Comparison of ENCODE assay signal across 10 cellular contexts in the genomic region with DNA sequence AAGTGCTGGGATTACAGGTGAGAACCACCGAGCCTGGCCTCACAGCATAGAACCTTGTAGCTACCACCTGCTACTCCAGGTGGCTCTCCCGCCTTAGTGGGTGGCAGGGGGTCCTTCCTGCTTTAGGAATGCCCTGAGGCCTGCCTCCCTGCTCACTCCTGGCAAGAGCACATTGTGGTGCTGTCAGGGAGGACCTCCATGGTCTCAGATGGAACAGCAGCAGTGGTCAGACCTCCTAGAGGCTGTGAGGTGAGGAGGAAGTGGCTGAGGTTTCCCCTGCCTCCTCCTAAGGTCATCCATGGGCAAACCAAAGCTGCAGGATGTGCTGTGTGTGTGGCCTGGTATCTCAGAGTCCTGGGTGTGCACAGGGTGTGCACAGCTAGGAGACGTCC. TPM values are rescaled to one million over a fixed set of nuclear protein-coding genes. Genes with fewer than 3 reads are reported as not detected.
DNase-seq lines count a peak whose midpoint lies in the region; ATAC-seq and TF ChIP-seq lines count a peak whose summit lies in the region.
"Had no signal": no experiment of that assay in that cellular context is flagged by ENCODE, and none has a peak within 500 bp of the region (broad histone marks: within the 10 kb centered on the region; RNA-seq: fewer than 3 reads in every experiment).

No MANE protein-coding gene starts in this region.

- peaks cover 5% of the 10 kb centered on the region for H3K36me3 Mint-ChIP-seq in neural progenitor cell
- H3K36me3 Mint-ChIP-seq: CD4-positive, alpha-beta memory T cell had no signal

- peaks cover 0 to 7% (median 0%) of the 10 kb centered on the region in 11 experiments; a peak in 3 of 22 replicates for H3K9me3 ChIP-seq in BLaER1 treated with 17β-estradiol and CSF1 and Interleukin-3, amounts not matched to agents 10 nM and 100 nM (replicated peaks in 1 of 11)
- H3K9me3 ChIP-seq in PC-9 (ENCODE audit: insufficient read depth, low read depth): no peaks in the 10 kb centered on the region
- H3K9me3 ChIP-seq in neural progenitor cell (ENCODE audit: low read depth): no peaks in the 10 kb centered on the region

- ATAC-seq in esophagus mucosa (peak; percentile 35), HG03095 (IDR thresholded peaks at IDR 0.05; ENCODE audit: unreplicated experiment) (no peak)
- ATAC-seq in stimulated activated naive CD8-positive, alpha-beta T cell treated with anti-CD3 and anti-CD28 coated beads, Interleukin-15, Interleukin-2, amounts not matched to agents 100 U/mL and 50 U/mL, for 24 hours: no peak

- no peaks in the 10 kb centered on the region for H3K9me3 Mint-ChIP-seq in neural progenitor cell
- H3K9me3 Mint-ChIP-seq: CD4-positive, alpha-beta memory T cell had no signal

- TF ChIP-seq CTCF in PC-9 (conservative IDR thresholded peaks at IDR 0.05) (no peak), neural progenitor cell (IDR thresholded peaks at IDR 0.05) (no peak)

- POLR2A ChIA-PET in PC-9 (lab: Charles Lee; ENCODE audit: unreplicated experiment): interaction anchor here (0.5 kb wide), 1 partner anchor 364 kb away, joined by 5 read pairs; no protein-coding TSS in a partner anchor

- intact Hi-C loops in PC-9 (cut with micrococcal nuclease; ENCODE audit: unreplicated experiment): loop anchor here (10.0 kb wide), 1 partner anchor 415 kb away; a partner anchor contains a TSS

- peaks cover 27 to 39% (median 34%) of the 10 kb centered on the region in 11 experiments for H3K27me3 ChIP-seq in BLaER1 treated with 17β-estradiol and CSF1 and Interleukin-3, amounts not matched to agents 10 nM and 100 nM
- no peaks in the 10 kb centered on the region for H3K27me3 ChIP-seq in PC-9 (ENCODE audit: insufficient read depth, low read depth)
- peaks cover 17% of the 10 kb centered on the region for H3K27me3 ChIP-seq in neural progenitor cell

- H3K27ac ChIP-seq in BLaER1 treated with 17β-estradiol and CSF1 and Interleukin-3, amounts not matched to agents 10 nM and 100 nM: no peak overlapping the region
- peak overlapping the region; percentile 77 for H3K27ac ChIP-seq in PC-9
- peak overlapping the region; percentile 10 for H3K27ac ChIP-seq in neural progenitor cell

- H3F3A ChIP-seq in PC-9 (ENCODE audit: insufficient read depth, low read depth) (peaks cover 47% of the 10 kb centered on the region), neural progenitor cell (ENCODE audit: low read depth) (peaks cover 75% of the 10 kb centered on the region)

- H3K9ac ChIP-seq in BLaER1 treated with 17β-estradiol and CSF1 and Interleukin-3, amounts not matched to agents 10 nM and 100 nM: no peak overlapping the region
- H3K9ac ChIP-seq in neural progenitor cell: no peak overlapping the region

- peaks cover 0 to 35% (median 8%) of the 10 kb centered on the region in 11 experiments; a peak in 13 of 22 replicates for H4K20me1 ChIP-seq in BLaER1 treated with 17β-estradiol and CSF1 and Interleukin-3, amounts not matched to agents 10 nM and 100 nM
- H4K20me1 ChIP-seq in PC-9 (ENCODE audit: insufficient read depth) (peaks cover 39% of the 10 kb centered on the region), neural progenitor cell (ENCODE audit: low read depth) (peaks cover 84% of the 10 kb centered on the region)

- H3K4me2 ChIP-seq in BLaER1 treated with 17β-estradiol and CSF1 and Interleukin-3, amounts not matched to agents 10 nM and 100 nM: peak overlapping the region; percentile 18 to 80 (median 72)
- H3K4me2 ChIP-seq in PC-9 (peak overlapping the region; percentile 77), neural progenitor cell (peak overlapping the region; percentile 66)

- H3K4me1 Mint-ChIP-seq in neural progenitor cell: peaks cover 87% of the 10 kb centered on the region

- no peak overlapping the region for H2AFZ ChIP-seq in PC-9
- no peak overlapping the region for H2AFZ ChIP-seq in neural progenitor cell (replicated peaks)

- H3K4me1 ChIP-seq in BLaER1 treated with 17β-estradiol and CSF1 and Interleukin-3, amounts not matched to agents 10 nM and 100 nM: peaks cover 27 to 47% (median 33%) of the 10 kb centered on the region in 10 experiments
- H3K4me1 ChIP-seq in PC-9 (replicated peaks; ENCODE audit: insufficient read depth) (peaks cover 93% of the 10 kb centered on the region), neural progenitor cell (peaks cover 87% of the 10 kb centered on the region)

- CTCF ChIA-PET in PC-9 (lab: Charles Lee): interaction anchor here (1.1 to 1.7 kb wide), 2 partner anchors 23 to 49 kb away, joined by 3 to 10 read pairs; no protein-coding TSS in a partner anchor

- H3K27me3 Mint-ChIP-seq in neural progenitor cell (ENCODE audit: insufficient read depth, low read depth): peaks cover 7% of the 10 kb centered on the region

- DNase-seq in PC-9 (peak in 1 of 2 experiments; percentile 24), neural progenitor cell (ENCODE audit: low spot score) (no peak), NCI-H82 treated with DMSO at 0.1 percent for 48 hours (lab: John Stamatoyannopoulos, UW; ENCODE audit: unreplicated experiment) (no peak), putamen (ENCODE audit: low spot score) (no peak)
- no peak for DNase-seq in stimulated activated naive CD8-positive, alpha-beta T cell treated with anti-CD3 and anti-CD28 coated beads, Interleukin-15, Interleukin-2, amounts not matched to agents 100 U/mL and 50 U/mL, for 24 hours
- DNase-seq: activated CD4-positive, alpha-beta T cell treated with anti-CD3 and anti-CD28 coated beads, Interleukin-2, amount 50 U/mL, for 4 hours; CD4-positive, alpha-beta memory T cell had no signal

- H3K4me3 Mint-ChIP-seq in neural progenitor cell: peak overlapping the region; percentile 66

- no peaks in the 10 kb centered on the region for H3K9me2 ChIP-seq in PC-9 (ENCODE audit: insufficient read depth)

- no peak overlapping the region for H3K4me3 ChIP-seq in BLaER1 treated with 17β-estradiol and CSF1 and Interleukin-3, amounts not matched to agents 10 nM and 100 nM
- H3K4me3 ChIP-seq in PC-9 (peak overlapping the region; percentile 35; the same call in 1 of the 2 replicates), neural progenitor cell (no peak overlapping the region)

- peak overlapping the region; percentile 90 for H3K27ac Mint-ChIP-seq in neural progenitor cell

- no peaks in the 10 kb centered on the region for H3K36me3 ChIP-seq in BLaER1 treated with 17β-estradiol and CSF1 and Interleukin-3, amounts not matched to agents 10 nM and 100 nM
- H3K36me3 ChIP-seq in PC-9 (ENCODE audit: low read depth) (no peaks in the 10 kb centered on the region), neural progenitor cell (no peaks in the 10 kb centered on the region)

- BruUV-seq in PC-9 (replicated peaks; lab: Mats Ljungman, UMichigan): no TSS peak

- H3K79me2 ChIP-seq in PC-9 (ENCODE audit: low read depth) (peaks cover 100% of the 10 kb centered on the region), neural progenitor cell (ENCODE audit: low read depth) (peaks cover 98% of the 10 kb centered on the region)

RNA-seq across cellular contexts. Expression of a gene that starts 6.7 kb away (rescaled TPM):
- total RNA-seq in PC-9 (2021) (89.9 and 102 TPM in 2 replicates), esophagus mucosa (10.4 TPM), neural progenitor cell (ENCODE audit: low replicate concordance) (27.8 and 28.6 TPM in 2 replicates)

Comparison
In these comparisons a context has a peak if more than half of its experiments do, and no peak if none do; other contexts are left out.
1. H3K27ac ChIP-seq: peak in PC-9 (single experiment) and neural progenitor cell (single experiment); none in BLaER1 treated with 17β-estradiol and CSF1 and Interleukin-3, amounts not matched to agents 10 nM and 100 nM (0 of 11).
2. Peak in every context shown above with its lines, with median percentiles within 50 percentile points of each other: H3K4me2 ChIP-seq.